ENCODE assay signal across 8 cellular contexts in the genomic region with DNA sequence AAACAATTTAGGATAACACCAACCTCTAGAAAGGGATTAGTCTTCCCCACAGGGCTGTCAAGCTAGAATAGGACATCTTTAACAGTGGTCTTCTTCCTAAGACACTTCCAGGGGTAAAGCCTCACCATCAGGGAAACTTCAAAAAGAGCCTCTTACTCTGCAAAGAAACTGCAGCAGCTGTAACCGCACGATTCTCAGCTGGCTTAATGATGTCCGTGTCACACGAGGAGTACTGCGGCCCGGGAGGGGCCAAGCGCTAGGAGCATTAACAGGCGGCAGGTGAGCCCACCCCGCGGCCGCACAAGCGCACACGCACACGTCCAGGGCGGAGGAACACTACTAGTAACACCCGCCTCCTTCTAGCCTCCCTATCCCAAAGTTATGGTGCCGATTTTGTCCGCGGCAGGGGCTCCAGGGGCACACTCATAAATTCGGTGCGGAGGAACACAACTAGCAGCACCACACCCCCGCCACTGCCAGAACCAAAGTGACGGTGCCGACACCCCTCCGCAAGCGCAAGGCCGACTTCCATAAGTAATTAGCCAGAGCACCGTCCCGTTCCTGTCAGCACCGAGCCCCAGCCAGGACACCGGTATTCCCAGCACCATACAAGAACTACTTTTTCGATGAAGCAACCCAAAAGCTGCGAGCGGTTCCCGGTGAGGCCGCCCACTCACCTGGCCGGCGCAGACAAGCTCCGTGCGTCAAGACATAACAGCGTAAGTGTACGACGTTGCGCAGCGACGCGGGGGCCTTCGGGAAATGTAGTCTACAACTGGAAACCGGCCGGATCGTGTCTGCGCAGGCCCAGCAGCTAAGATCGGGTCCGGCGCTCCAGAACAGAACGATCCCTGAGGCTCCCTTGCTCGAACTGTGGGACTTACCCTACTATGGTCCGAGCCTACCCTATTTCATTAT. TPM values are rescaled to one million over a fixed set of nuclear protein-coding genes. Genes with fewer than 3 reads are reported as not detected.
A peak's percentile ranks its signal among the peaks of the same experiment; 100 is the strongest.
DNase-seq lines count a peak whose midpoint lies in the region; ATAC-seq and TF ChIP-seq lines count a peak whose summit lies in the region.

ZNF540 (plus strand) TSS at position 813 of the 918 bp plus-strand sequence. CDS start 3,572 bp downstream, outside the sequence.
ZNF571 (minus strand) TSS at position 729 of the 918 bp plus-strand sequence. CDS start 8,116 bp downstream, outside the sequence.

- TF ChIP-seq CTCF in BE2C (IDR thresholded peaks at IDR 0.05; ENCODE audit: low read depth, low read length) (no peak), right lobe of liver (IDR thresholded peaks at IDR 0.05) (no peak)
- no peak for TF ChIP-seq CTCF in activated CD8-positive, alpha-beta T cell treated with anti-CD3 and anti-CD28 coated beads for 36 hours (IDR thresholded peaks at IDR 0.05)

- DNase-seq in BE2C (peak; percentile 89), GM19240 (ENCODE audit: insufficient read length, low spot score) (peak; percentile 59), NCI-H69 (lab: John Stamatoyannopoulos, UW) (peak; percentile 99), right lobe of liver (peak; percentile 95 to 97 (median 96))
- peak; percentile 98 for DNase-seq in activated CD8-positive, alpha-beta T cell treated with anti-CD3 and anti-CD28 coated beads for 36 hours
- DNase-seq in stimulated activated CD4-positive, alpha-beta T cell treated with anti-CD3 and anti-CD28 coated beads, Interleukin-4, amount 100 ng/mL, for 24 hours = peak; percentile 94

- 1% methylated on average over 43 of the region's 58 CpGs for WGBS in right lobe of liver (ENCODE audit: insufficient coverage, low coverage, low lambda C conversion rate, missing lambda C conversion rate)

- H3K27me3 Mint-ChIP-seq in activated CD8-positive, alpha-beta T cell treated with anti-CD3 and anti-CD28 coated beads for 36 hours = no peaks in the 10 kb centered on the region

- intact Hi-C loops in activated CD8-positive, alpha-beta T cell treated with anti-CD3 and anti-CD28 coated beads for 36 hours (cut with micrococcal nuclease) = no loop called here
- intact Hi-C loops in right lobe of liver (cut with DNase I) = no loop called here

- TF ChIP-seq POLR2A in right lobe of liver (IDR thresholded peaks at IDR 0.05) = peak; percentile 57

- peak within 1 kb of the TSS; percentile 95 for H3K4me3 Mint-ChIP-seq in activated CD8-positive, alpha-beta T cell treated with anti-CD3 and anti-CD28 coated beads for 36 hours

- no peaks in the 10 kb centered on the region for H3K9me3 ChIP-seq in BE2C
- peaks cover 11 to 13% of the 10 kb centered on the region in 2 donors for H3K9me3 ChIP-seq in duodenal mucosa (ENCODE audit: control insufficient read depth in 1 of 2, low read length in 2 of 2)
- H3K9me3 ChIP-seq in right lobe of liver = peaks cover 0 to 14% (median 0%) of the 10 kb centered on the region in 4 donors

- H3K27ac Mint-ChIP-seq in activated CD8-positive, alpha-beta T cell treated with anti-CD3 and anti-CD28 coated beads for 36 hours = peak within 1 kb of the TSS; percentile 99

- peak within 1 kb of the TSS; percentile 81 for H3K4me3 ChIP-seq in BE2C (ENCODE audit: low read depth, low read length)
- H3K4me3 ChIP-seq in duodenal mucosa (ENCODE audit: low read depth in 1 of 2, low read length in 2 of 2) = peak within 1 kb of the TSS; percentile 95 to 96
- peak within 1 kb of the TSS; percentile 64 to 70 (median 68) for H3K4me3 ChIP-seq in right lobe of liver

- no peaks in the 10 kb centered on the region for H3K27me3 ChIP-seq in BE2C
- no peaks in the 10 kb centered on the region for H3K27me3 ChIP-seq in duodenal mucosa (ENCODE audit: control insufficient read depth in 1 of 2, insufficient read depth in 2 of 2, low read length in 2 of 2)
- no peaks in the 10 kb centered on the region for H3K27me3 ChIP-seq in right lobe of liver

- peaks cover 27% of the 10 kb centered on the region for H3K4me1 Mint-ChIP-seq in activated CD8-positive, alpha-beta T cell treated with anti-CD3 and anti-CD28 coated beads for 36 hours (ENCODE audit: low read depth)

- CTCF ChIA-PET in activated CD8-positive, alpha-beta T cell treated with anti-CD3 and anti-CD28 coated beads for 36 hours (lab: Charles Lee) = interaction anchor here (1.0 kb wide), 1 partner anchor 9 kb away, joined by 3 read pairs; no protein-coding TSS in a partner anchor

- peak; percentile 97 for ATAC-seq in HG03460 (IDR thresholded peaks at IDR 0.05; ENCODE audit: unreplicated experiment)
- peak; percentile 97 for ATAC-seq in activated CD8-positive, alpha-beta T cell treated with anti-CD3 and anti-CD28 coated beads for 36 hours
- ATAC-seq in right lobe of liver = peak; percentile 98 to 99 (median 98)

- H3K36me3 ChIP-seq in BE2C (no peaks in the 10 kb centered on the region), duodenal mucosa (ENCODE audit: control insufficient read depth in 1 of 2, insufficient read depth in 2 of 2, low read length in 2 of 2) (peaks cover 0 to 4% of the 10 kb centered on the region in 2 donors), right lobe of liver (peaks cover 0 to 7% (median 0%) of the 10 kb centered on the region in 4 donors)

- peaks cover 11% of the 10 kb centered on the region for H3K9me3 Mint-ChIP-seq in activated CD8-positive, alpha-beta T cell treated with anti-CD3 and anti-CD28 coated beads for 36 hours

- H3K9ac ChIP-seq in duodenal mucosa (ENCODE audit: low read depth in 1 of 2, low read length in 2 of 2) = peak within 1 kb of the TSS; percentile 84 to 86

- H3K4me1 ChIP-seq in BE2C = no peaks in the 10 kb centered on the region
- peaks cover 5 to 10% of the 10 kb centered on the region in 2 donors for H3K4me1 ChIP-seq in duodenal mucosa (ENCODE audit: control insufficient read depth in 1 of 2, insufficient read depth in 2 of 2, low read length in 2 of 2)
- peaks cover 0 to 6% (median 2%) of the 10 kb centered on the region in 4 donors for H3K4me1 ChIP-seq in right lobe of liver

- peak within 1 kb of the TSS; percentile 83 for H3K27ac ChIP-seq in duodenal mucosa (ENCODE audit: low read depth, low read length)
- H3K27ac ChIP-seq in right lobe of liver = peak within 1 kb of the TSS; percentile 61 to 81 (median 77)

- POLR2A ChIA-PET in activated CD8-positive, alpha-beta T cell treated with anti-CD3 and anti-CD28 coated beads for 36 hours (lab: Charles Lee) = interaction anchor here (0.6 to 2.5 kb wide), 16 partner anchors 10 to 1379 kb away, joined by 3 to 8 read pairs (median 4); partner anchors contain the start of genes ZFP30, ZNF382, ZNF569 and ZNF570

- peaks cover 37% of the 10 kb centered on the region for H3K36me3 Mint-ChIP-seq in activated CD8-positive, alpha-beta T cell treated with anti-CD3 and anti-CD28 coated beads for 36 hours (ENCODE audit: low read depth)

RNA-seq across cellular contexts. Expression of gene ZNF540, which starts in this region (rescaled TPM):
- 1.9 TPM for polyA plus RNA-seq in BE2C (2012; ENCODE audit: insufficient read depth, insufficient read length, low read depth)
- total RNA-seq in activated CD8-positive, alpha-beta T cell treated with anti-CD3 and anti-CD28 coated beads for 36 hours = 1 to 10 TPM; 1.7 to 2.2 TPM
- total RNA-seq in right lobe of liver = 1 to 10 TPM in 4 of 6 experiments, under 1 TPM in 2; 0.37 to 2.1 (median 1.1) TPM

RNA-seq across cellular contexts. Expression of gene ZNF571, which starts in this region (rescaled TPM):
- 2.9 TPM for polyA plus RNA-seq in BE2C (2012; ENCODE audit: insufficient read depth, insufficient read length, low read depth)
- 1 to 10 TPM; 3.4 to 4.0 TPM for total RNA-seq in activated CD8-positive, alpha-beta T cell treated with anti-CD3 and anti-CD28 coated beads for 36 hours
- 1 to 10 TPM; 1.2 to 3.0 (median 1.7) TPM for total RNA-seq in right lobe of liver

Comparison
In these comparisons a context has a peak if more than half of its experiments do, and no peak if none do; other contexts are left out.
1. Peak in every context shown above with its lines: DNase-seq, ATAC-seq, H3K4me3 ChIP-seq and H3K27ac ChIP-seq.